14 cellular contexts compared by ENCODE assay signal in genomic region chr1:164636744-164637143, GRCh38.
DNase-seq lines count a peak whose midpoint lies in the region; ATAC-seq and TF ChIP-seq lines count a peak whose summit lies in the region.
"Had no signal": no experiment of that assay in that cellular context is flagged by ENCODE, and none has a peak within 500 bp of the region (broad histone marks: within the 10 kb centered on the region; RNA-seq: fewer than 3 reads in every experiment).

No MANE protein-coding gene starts in this region.

- no peak overlapping the region for H3K4me2 ChIP-seq in HCT116 (ENCODE audit: low read length)
- no peak overlapping the region for H3K4me2 ChIP-seq in mesenchymal stem cell (ENCODE audit: low read length, poor library complexity, severe bottlenecking)
- H3K4me2 ChIP-seq in smooth muscle cell, result peak overlapping the region; percentile 24
- no peak overlapping the region for H3K4me2 ChIP-seq in osteoblast (ENCODE audit: insufficient read depth, low read length)

- no peak overlapping the region for H4K91ac ChIP-seq in mesenchymal stem cell (ENCODE audit: low read length)

- RAD21 ChIA-PET in HCT116 (lab: Charles Lee; ENCODE audit: low non-redundant PET in 1 of 2, low total read pairs in 2 of 2, uncharacterized antibody in 2 of 2, unreplicated experiment in 2 of 2), result no interaction called here

- H3K14ac ChIP-seq in mesenchymal stem cell (ENCODE audit: low read length in 2 of 2), result no peak overlapping the region

- H3K27me3 ChIP-seq in HCT116 (ENCODE audit: insufficient read depth, low read length), result no peaks in the 10 kb centered on the region
- no peaks in the 10 kb centered on the region for H3K27me3 ChIP-seq in body of pancreas
- no peaks in the 10 kb centered on the region for H3K27me3 ChIP-seq in mesenchymal stem cell (ENCODE audit: control insufficient read depth in 1 of 2, insufficient read depth in 1 of 2, low read length in 2 of 2)
- no peaks in the 10 kb centered on the region for H3K27me3 ChIP-seq in smooth muscle cell (ENCODE audit: low read depth)
- no peaks in the 10 kb centered on the region for H3K27me3 ChIP-seq in effector memory CD4-positive, alpha-beta T cell (replicated peaks; ENCODE audit: control insufficient read depth, insufficient read depth, low read length, poor library complexity, severe bottlenecking)
- H3K27me3 ChIP-seq in osteoblast (ENCODE audit: insufficient read depth, low read length), result no peaks in the 10 kb centered on the region
- H3K27me3 ChIP-seq: BLaER1 treated with 17β-estradiol and CSF1 and Interleukin-3, amounts not matched to agents 10 nM and 100 nM; right lobe of liver; testis had no signal

- no peak overlapping the region for H4K8ac ChIP-seq in mesenchymal stem cell (ENCODE audit: low read length)

- no peaks in the 10 kb centered on the region for H4K20me1 ChIP-seq in HCT116 (ENCODE audit: insufficient read depth)
- H4K20me1 ChIP-seq in smooth muscle cell (ENCODE audit: low read depth), result peaks cover 11% of the 10 kb centered on the region
- no peaks in the 10 kb centered on the region for H4K20me1 ChIP-seq in osteoblast (ENCODE audit: insufficient read depth, low read length)
- H4K20me1 ChIP-seq: BLaER1 treated with 17β-estradiol and CSF1 and Interleukin-3, amounts not matched to agents 10 nM and 100 nM had no signal

- TF ChIP-seq POLR2A in HCT116 (IDR thresholded peaks at IDR 0.05; ENCODE audit: borderline replicate concordance, extremely low read depth, insufficient read depth, insufficient read length), result no peak
- TF ChIP-seq POLR2A in body of pancreas (IDR thresholded peaks at IDR 0.05), result no peak

- CTCF ChIA-PET in HCT116 (lab: Charles Lee), result no interaction called here

- H3K4me3 ChIP-seq in HCT116 (replicated peaks in 1 of 2; ENCODE audit: low read depth in 1 of 2, low read length in 2 of 2), result no peak overlapping the region
- no peak overlapping the region for H3K4me3 ChIP-seq in body of pancreas
- peak overlapping the region in 1 of 2 experiments; percentile 32 for H3K4me3 ChIP-seq in mesenchymal stem cell (ENCODE audit: insufficient read depth in 1 of 2, low read depth in 1 of 2, low read length in 2 of 2)
- H3K4me3 ChIP-seq in smooth muscle cell, result no peak overlapping the region
- H3K4me3 ChIP-seq in effector memory CD4-positive, alpha-beta T cell (ENCODE audit: insufficient read depth, low read depth, low read length, poor library complexity, severe bottlenecking), result no peak overlapping the region
- H3K4me3 ChIP-seq in osteoblast (ENCODE audit: insufficient read depth, low read length), result no peak overlapping the region
- H3K4me3 ChIP-seq: BLaER1 treated with 17β-estradiol and CSF1 and Interleukin-3, amounts not matched to agents 10 nM and 100 nM; right lobe of liver; testis had no signal

- no peak for TF ChIP-seq RAD21 in HCT116 (IDR thresholded peaks at IDR 0.05; ENCODE audit: low read depth)

- H3F3A ChIP-seq in smooth muscle cell (ENCODE audit: low read depth), result no peaks in the 10 kb centered on the region

- no peak overlapping the region for H3K9ac ChIP-seq in HCT116 (ENCODE audit: low read length)
- H3K9ac ChIP-seq in mesenchymal stem cell (ENCODE audit: low read length), result peak overlapping the region; percentile 31
- H3K9ac ChIP-seq in smooth muscle cell (ENCODE audit: low read depth), result peak overlapping the region; percentile 44
- H3K9ac ChIP-seq: BLaER1 treated with 17β-estradiol and CSF1 and Interleukin-3, amounts not matched to agents 10 nM and 100 nM had no signal

- BruUV-seq in HCT116 (replicated peaks; lab: Mats Ljungman, UMichigan), result no TSS peak

- no peak overlapping the region for H2BK120ac ChIP-seq in mesenchymal stem cell (ENCODE audit: low read depth, low read length)

- H3K4me1 ChIP-seq in HCT116 (ENCODE audit: control insufficient read depth in 1 of 2, insufficient read depth in 2 of 2, low read length in 2 of 2) (peaks cover 45 to 49% of the 10 kb centered on the region in 2 experiments), body of pancreas (peaks cover 100% of the 10 kb centered on the region), mesenchymal stem cell (ENCODE audit: control insufficient read depth, insufficient read depth, low read depth, low read length) (peaks cover 16% of the 10 kb centered on the region), smooth muscle cell (ENCODE audit: low read depth) (peaks cover 43% of the 10 kb centered on the region), osteoblast (ENCODE audit: insufficient read depth, low read length) (peaks cover 10% of the 10 kb centered on the region)
- H3K4me1 ChIP-seq in effector memory CD4-positive, alpha-beta T cell (ENCODE audit: control insufficient read depth, insufficient read depth, low read length, poor library complexity, severe bottlenecking), result no peaks in the 10 kb centered on the region

- peak overlapping the region; percentile 61; the same call in 1 of the 2 replicates for H3K27ac ChIP-seq in HCT116 (ENCODE audit: low read depth, low read length)
- peak overlapping the region; percentile 84 to 90 (median 87) for H3K27ac ChIP-seq in body of pancreas
- H3K27ac ChIP-seq in mesenchymal stem cell (ENCODE audit: low read length, poor library complexity, severe bottlenecking), result no peak overlapping the region
- peak overlapping the region; percentile 86 for H3K27ac ChIP-seq in smooth muscle cell (ENCODE audit: low read depth)
- no peak overlapping the region for H3K27ac ChIP-seq in effector memory CD4-positive, alpha-beta T cell (ENCODE audit: insufficient read depth, low read length, poor library complexity, severe bottlenecking)
- H3K27ac ChIP-seq in osteoblast (ENCODE audit: low read depth, low read length), result no peak overlapping the region
- H3K27ac ChIP-seq: BLaER1 treated with 17β-estradiol and CSF1 and Interleukin-3, amounts not matched to agents 10 nM and 100 nM; right lobe of liver; testis had no signal

- H3K9me3 ChIP-seq in HCT116 (ENCODE audit: control insufficient read depth in 1 of 2, insufficient read depth in 1 of 2, low read depth in 1 of 2, low read length in 2 of 2) (no peaks in the 10 kb centered on the region), body of pancreas (no peaks in the 10 kb centered on the region), mesenchymal stem cell (ENCODE audit: control insufficient read depth, low read length) (no peaks in the 10 kb centered on the region), smooth muscle cell (replicated peaks; ENCODE audit: low read depth) (no peaks in the 10 kb centered on the region), osteoblast (ENCODE audit: low read depth, low read length) (no peaks in the 10 kb centered on the region)
- H3K9me3 ChIP-seq in effector memory CD4-positive, alpha-beta T cell (ENCODE audit: control insufficient read depth, low read length), result no peaks in the 10 kb centered on the region
- H3K9me3 ChIP-seq: right lobe of liver, testis had no signal

- 71 to 81% methylated on average over 3 of the region's 3 CpGs for WGBS in body of pancreas, 2 donors
- 91% methylated on average over 3 of the region's 3 CpGs for WGBS in mesenchymal stem cell
- 61% methylated on average over 3 of the region's 3 CpGs for WGBS in smooth muscle cell (ENCODE audit: low lambda C conversion rate)

- no peak overlapping the region for H2BK15ac ChIP-seq in mesenchymal stem cell (ENCODE audit: low read depth, poor library complexity, severe bottlenecking)

- H3K9me2 ChIP-seq in HCT116 (ENCODE audit: insufficient read depth), result no peaks in the 10 kb centered on the region

- no peak overlapping the region for H3K4ac ChIP-seq in mesenchymal stem cell (ENCODE audit: low read depth in 1 of 2, low read length in 2 of 2)

- H3K36me3 ChIP-seq in HCT116 (ENCODE audit: control insufficient read depth in 1 of 2, insufficient read depth in 2 of 2, low read length in 2 of 2) (no peaks in the 10 kb centered on the region), body of pancreas (replicated peaks in 1 of 2; ENCODE audit: insufficient read depth in 1 of 2, low read depth in 2 of 2) (no peaks in the 10 kb centered on the region), mesenchymal stem cell (ENCODE audit: control insufficient read depth in 1 of 2, insufficient read depth in 2 of 2, low read depth in 1 of 2, low read length in 2 of 2) (peaks cover 0 to 13% of the 10 kb centered on the region in 2 experiments), smooth muscle cell (ENCODE audit: low read depth) (no peaks in the 10 kb centered on the region), osteoblast (ENCODE audit: insufficient read depth, low read length) (no peaks in the 10 kb centered on the region)
- no peaks in the 10 kb centered on the region for H3K36me3 ChIP-seq in effector memory CD4-positive, alpha-beta T cell (ENCODE audit: control insufficient read depth, insufficient read depth, low read length)
- H3K36me3 ChIP-seq: BLaER1 treated with 17β-estradiol and CSF1 and Interleukin-3, amounts not matched to agents 10 nM and 100 nM; right lobe of liver had no signal

- no peak overlapping the region for H3K18ac ChIP-seq in mesenchymal stem cell (ENCODE audit: low read depth in 1 of 2, low read length in 2 of 2)

- H3K79me2 ChIP-seq in HCT116 (ENCODE audit: insufficient read depth, low read length), result no peaks in the 10 kb centered on the region
- H3K79me2 ChIP-seq in smooth muscle cell (ENCODE audit: low read depth), result peaks cover 71% of the 10 kb centered on the region
- no peaks in the 10 kb centered on the region for H3K79me2 ChIP-seq in osteoblast (ENCODE audit: insufficient read depth, low read length)

- ATAC-seq in HCT116, result no peak
- ATAC-seq in body of pancreas, result no peak
- ATAC-seq in HG03469 (IDR thresholded peaks at IDR 0.05; ENCODE audit: unreplicated experiment), result no peak
- ATAC-seq: activated naive CD8-positive, alpha-beta T cell treated with anti-CD3 and anti-CD28 coated beads, Interleukin-2, amount 50 U/mL, for 24 hours had no signal

- intact Hi-C loops in HCT116 (cut with micrococcal nuclease), result no loop called here
- intact Hi-C loops in body of pancreas (cut with DNase I), result no loop called here

- no peak overlapping the region for H2BK12ac ChIP-seq in mesenchymal stem cell (ENCODE audit: low read length in 2 of 2)

- TF ChIP-seq CTCF in HCT116 (IDR thresholded peaks at IDR 0.05 in 2 of 3, conservative IDR thresholded peaks at IDR 0.05 in 1 of 3; ENCODE audit: borderline replicate concordance in 1 of 3, insufficient read depth in 1 of 3, low read depth in 2 of 3, low read length in 2 of 3) (no peak), body of pancreas (IDR thresholded peaks at IDR 0.05) (no peak), smooth muscle cell (IDR thresholded peaks at IDR 0.05; ENCODE audit: borderline replicate concordance, insufficient read depth, poor library complexity, severe bottlenecking) (no peak), osteoblast (IDR thresholded peaks at IDR 0.05; ENCODE audit: extremely low read depth, low read depth, low read length) (no peak)

- DNase-seq in HCT116 (ENCODE audit: low read depth, low spot score) (no peak), body of pancreas (no peak), mesenchymal stem cell (no peak), smooth muscle cell (lab: John Stamatoyannopoulos, UW; ENCODE audit: unreplicated experiment) (no peak), NCI-H748 treated with DMSO at 0.1 percent for 48 hours (lab: John Stamatoyannopoulos, UW) (no peak), osteoblast (ENCODE audit: insufficient read length, low spot score, missing footprints) (no peak)
- no peak for DNase-seq in effector memory CD4-positive, alpha-beta T cell
- DNase-seq: activated CD4-positive, alpha-beta memory T cell treated with anti-CD3 and anti-CD28 coated beads for 36 hours; activated naive CD8-positive, alpha-beta T cell treated with anti-CD3 and anti-CD28 coated beads, Interleukin-2, amount 50 U/mL, for 24 hours; NCI-H510A treated with DMSO at 0.1 percent for 48 hours; right lobe of liver; testis had no signal

- no peak overlapping the region for H2BK5ac ChIP-seq in mesenchymal stem cell (ENCODE audit: low read depth, low read length, poor library complexity, severe bottlenecking)

- H2AFZ ChIP-seq in HCT116 (ENCODE audit: low read depth, low read length, poor library complexity, severe bottlenecking) (no peak overlapping the region), mesenchymal stem cell (ENCODE audit: low read depth, low read length) (no peak overlapping the region), smooth muscle cell (ENCODE audit: low read depth) (no peak overlapping the region), osteoblast (ENCODE audit: low read length) (no peak overlapping the region)

- peaks cover 17% of the 10 kb centered on the region for H3K79me1 ChIP-seq in mesenchymal stem cell (replicated peaks; ENCODE audit: low read length, poor library complexity, severe bottlenecking)

- H3K23ac ChIP-seq in mesenchymal stem cell (ENCODE audit: low read length in 2 of 2), result no peak overlapping the region

- POLR2A ChIA-PET in HCT116 (lab: Charles Lee), result no interaction called here

- H2AK5ac ChIP-seq in mesenchymal stem cell (ENCODE audit: low read length, severe bottlenecking), result peak overlapping the region; percentile 16

Comparison
In these comparisons a context has a peak if more than half of its experiments do, and no peak if none do; other contexts are left out.
1. H3K27ac ChIP-seq: peak in HCT116 (single experiment), body of pancreas (4 of 4) and smooth muscle cell (single experiment); none in mesenchymal stem cell (single experiment), effector memory CD4-positive, alpha-beta T cell (single experiment) and osteoblast (single experiment).